7 cellular contexts compared by ENCODE assay signal in the genomic region with DNA sequence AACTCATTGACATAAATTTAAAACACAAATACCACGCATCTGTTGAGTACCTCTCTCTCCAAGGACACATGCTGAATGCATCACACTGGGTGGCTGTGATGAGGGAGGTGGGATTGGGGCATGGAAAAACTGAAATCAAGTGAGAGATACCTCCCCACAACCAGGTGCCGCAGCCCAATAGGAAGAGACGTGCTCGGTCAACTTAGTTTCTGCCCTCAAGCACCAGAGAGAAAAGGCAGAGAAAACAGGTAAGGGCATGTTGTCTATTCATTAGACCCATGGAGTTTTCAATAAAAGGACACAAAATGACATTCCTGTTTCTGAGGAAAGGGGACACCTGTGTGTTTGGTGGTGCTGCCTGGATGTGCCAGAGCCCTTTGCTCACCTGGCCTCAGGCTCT. TPM values are rescaled to one million over a fixed set of nuclear protein-coding genes. Genes with fewer than 3 reads are reported as not detected.
"Had no signal": no experiment of that assay in that cellular context is flagged by ENCODE, and none has a peak within 500 bp of the region (broad histone marks: within the 10 kb centered on the region; RNA-seq: fewer than 3 reads in every experiment).

No MANE protein-coding gene starts in this region.

RNA-seq across cellular contexts. Expression of a gene that starts 5.1 kb away (rescaled TPM):
- total RNA-seq: MCF 10A, NCI-H460, OCI-LY7, PC-9, Right ventricle myocardium inferior, SJCRH30, SK-MEL-5 had no signal

RNA-seq across cellular contexts. Expression of a gene that starts 50.5 kb away (rescaled TPM):
- total RNA-seq: SJCRH30 had no signal
